Comparison of ENCODE assay signal across 25 cellular contexts in the genomic region with DNA sequence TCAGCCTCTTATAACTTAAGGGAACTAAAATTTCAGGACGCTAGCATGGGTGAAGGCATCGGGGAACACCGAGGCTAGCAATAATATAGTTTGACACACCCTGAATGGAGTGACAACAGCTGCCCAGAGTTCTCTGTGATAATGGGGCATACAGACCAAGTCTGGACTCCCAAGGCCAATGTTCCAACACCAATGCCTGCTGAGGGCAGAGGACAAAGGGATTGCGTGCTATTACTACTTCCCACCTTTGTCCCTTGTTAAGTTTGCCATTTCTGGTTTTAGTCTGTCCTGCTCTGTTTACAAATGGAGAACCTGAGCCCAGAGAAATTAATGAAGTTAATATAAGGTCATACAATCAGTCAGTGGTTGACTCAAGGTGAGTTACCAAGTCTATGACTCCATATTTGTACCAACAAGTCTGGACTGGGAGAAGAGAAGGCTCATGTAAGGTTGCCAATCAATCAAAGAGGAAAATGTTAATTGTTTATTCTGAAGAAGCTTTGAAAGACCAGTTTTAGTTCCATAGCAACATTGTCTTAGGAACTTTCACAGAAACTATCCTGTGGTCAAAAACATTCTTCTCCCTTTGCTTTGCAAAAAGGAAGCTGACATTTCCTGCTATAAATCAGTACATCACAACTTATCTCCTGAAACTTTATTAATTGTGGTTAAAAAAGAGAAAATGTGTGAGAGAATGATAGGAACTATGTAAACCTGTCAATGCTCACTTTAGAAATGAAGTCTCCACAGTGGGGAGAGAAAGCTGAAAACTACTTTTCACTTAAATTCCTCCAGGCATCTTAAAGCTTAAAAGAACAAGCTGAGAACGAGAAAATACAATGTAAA.
DNase-seq lines count a peak whose midpoint lies in the region; ATAC-seq and TF ChIP-seq lines count a peak whose summit lies in the region.
"Had no signal": no experiment of that assay in that cellular context is flagged by ENCODE, and none has a peak within 500 bp of the region (broad histone marks: within the 10 kb centered on the region; RNA-seq: fewer than 3 reads in every experiment).

No MANE protein-coding gene starts in this region.

- peaks cover 36% of the 10 kb centered on the region for H3K36me3 Mint-ChIP-seq in dendritic cell treated with granulocyte-macrophage colony-stimulating factor and Interleukin-4, amounts not matched to agents 40 ng/mL and 50 ng/mL, for 4 days (ENCODE audit: low read depth)
- peaks cover 33% of the 10 kb centered on the region for H3K36me3 Mint-ChIP-seq in stimulated activated memory B cell treated with anti-CD40 and anti-IgM and Interleukin-4, amounts not matched to agents 10 μg/mL and 1 μg/mL and 100 μg/mL, for 72 hours

- WGBS in mammary epithelial cell (ENCODE audit: low coverage, missing lambda C conversion rate), result 91% methylated on average over 5 of the region's 5 CpGs

- no peak for TF ChIP-seq CTCF in mammary epithelial cell (conservative IDR thresholded peaks at IDR 0.05 in 1 of 2, IDR thresholded peaks at IDR 0.05 in 1 of 2; ENCODE audit: extremely low read depth in 1 of 2, insufficient read depth in 1 of 2, low read depth in 1 of 2, low read length in 2 of 2)
- TF ChIP-seq CTCF in breast epithelium (IDR thresholded peaks at IDR 0.05), result no peak
- no peak for TF ChIP-seq CTCF in LNCaP clone FGC (IDR thresholded peaks at IDR 0.05; ENCODE audit: control insufficient read depth, extremely low read depth, insufficient read depth)

- H3K4me2 ChIP-seq in mammary epithelial cell (ENCODE audit: insufficient read depth, low read depth, low read length), result no peak overlapping the region

- H3K9me3 ChIP-seq in mammary epithelial cell (replicated peaks; ENCODE audit: insufficient read depth, low read length), result no peaks in the 10 kb centered on the region
- no peaks in the 10 kb centered on the region for H3K9me3 ChIP-seq in breast epithelium
- H3K9me3 ChIP-seq: gastroesophageal sphincter, psoas muscle, vagina had no signal

- H3K4me3 ChIP-seq in mammary epithelial cell (replicated peaks in 1 of 3; ENCODE audit: insufficient read depth in 1 of 3, low read depth in 2 of 3, low read length in 3 of 3), result no peak overlapping the region
- no peak overlapping the region for H3K4me3 ChIP-seq in breast epithelium
- H3K4me3 ChIP-seq in LNCaP clone FGC (ENCODE audit: low read depth, low read length), result no peak overlapping the region
- H3K4me3 ChIP-seq: gastroesophageal sphincter, psoas muscle, vagina had no signal

- ATAC-seq in stimulated activated memory B cell treated with anti-CD40 and anti-IgM and Interleukin-4, amounts not matched to agents 10 μg/mL and 1 μg/mL and 100 μg/mL, for 72 hours, result no peak
- no peak for ATAC-seq in HG03095 (IDR thresholded peaks at IDR 0.05; ENCODE audit: unreplicated experiment)
- ATAC-seq: gastroesophageal sphincter, psoas muscle had no signal

- H3K27me3 Mint-ChIP-seq in dendritic cell treated with granulocyte-macrophage colony-stimulating factor and Interleukin-4, amounts not matched to agents 40 ng/mL and 50 ng/mL, for 4 days, result no peaks in the 10 kb centered on the region
- no peaks in the 10 kb centered on the region for H3K27me3 Mint-ChIP-seq in stimulated activated memory B cell treated with anti-CD40 and anti-IgM and Interleukin-4, amounts not matched to agents 10 μg/mL and 1 μg/mL and 100 μg/mL, for 72 hours
- H3K27me3 Mint-ChIP-seq: activated CD4-positive, alpha-beta memory T cell treated with anti-CD3 and anti-CD28 coated beads, Interleukin-2, amount 10 ng/mL, durations not matched to agents 7 days and 5 days; activated naive CD8-positive, alpha-beta T cell treated with anti-CD3 and anti-CD28 coated beads, Interleukin-2, amount 10 ng/mL, durations not matched to agents 7 days and 5 days had no signal

- H3K4me1 ChIP-seq in mammary epithelial cell (ENCODE audit: insufficient read depth, low read length) (peaks cover under 1% of the 10 kb centered on the region), breast epithelium (no peaks in the 10 kb centered on the region)

- H3K9ac ChIP-seq in mammary epithelial cell (ENCODE audit: insufficient read depth, low read length), result no peak overlapping the region

- H3K27me3 ChIP-seq in mammary epithelial cell (ENCODE audit: insufficient read depth, low read length) (no peaks in the 10 kb centered on the region), breast epithelium (no peaks in the 10 kb centered on the region)
- H3K27me3 ChIP-seq: brain microvascular endothelial cell, gastroesophageal sphincter, vagina had no signal

- H3K79me2 ChIP-seq in mammary epithelial cell (ENCODE audit: insufficient read depth, low read length), result peaks cover 44% of the 10 kb centered on the region

- H2AFZ ChIP-seq in mammary epithelial cell (ENCODE audit: low read depth, low read length), result no peak overlapping the region

- no peaks in the 10 kb centered on the region for H3K9me3 Mint-ChIP-seq in dendritic cell treated with granulocyte-macrophage colony-stimulating factor and Interleukin-4, amounts not matched to agents 40 ng/mL and 50 ng/mL, for 4 days
- H3K9me3 Mint-ChIP-seq in stimulated activated memory B cell treated with anti-CD40 and anti-IgM and Interleukin-4, amounts not matched to agents 10 μg/mL and 1 μg/mL and 100 μg/mL, for 72 hours, result no peaks in the 10 kb centered on the region
- H3K9me3 Mint-ChIP-seq: activated CD4-positive, alpha-beta memory T cell treated with anti-CD3 and anti-CD28 coated beads, Interleukin-2, amount 10 ng/mL, durations not matched to agents 7 days and 5 days; activated naive CD8-positive, alpha-beta T cell treated with anti-CD3 and anti-CD28 coated beads, Interleukin-2, amount 10 ng/mL, durations not matched to agents 7 days and 5 days; neural crest cell had no signal

- CTCF ChIA-PET in mammary epithelial cell (lab: Charles Lee; ENCODE audit: low non-redundant PET), result no interaction called here

- no peaks in the 10 kb centered on the region for H4K20me1 ChIP-seq in mammary epithelial cell (ENCODE audit: insufficient read depth, low read length)

- intact Hi-C loops in mammary epithelial cell (cut with micrococcal nuclease) (loop anchor here (10.0 kb wide), 1 partner anchor 203 kb away; no protein-coding TSS in a partner anchor), breast epithelium (cut with DNase I; ENCODE audit: low total_unique reads) (no loop called here)
- intact Hi-C loops in dendritic cell treated with granulocyte-macrophage colony-stimulating factor and Interleukin-4, amounts not matched to agents 40 ng/mL and 50 ng/mL, for 4 days (cut with micrococcal nuclease), result loop anchor here (2.0 kb wide), 1 partner anchor 205 kb away; no protein-coding TSS in a partner anchor

- H3K4me1 Mint-ChIP-seq in dendritic cell treated with granulocyte-macrophage colony-stimulating factor and Interleukin-4, amounts not matched to agents 40 ng/mL and 50 ng/mL, for 4 days (ENCODE audit: low read depth), result peaks cover 28% of the 10 kb centered on the region
- peaks cover 67% of the 10 kb centered on the region for H3K4me1 Mint-ChIP-seq in stimulated activated memory B cell treated with anti-CD40 and anti-IgM and Interleukin-4, amounts not matched to agents 10 μg/mL and 1 μg/mL and 100 μg/mL, for 72 hours

- H3K27ac Mint-ChIP-seq in dendritic cell treated with granulocyte-macrophage colony-stimulating factor and Interleukin-4, amounts not matched to agents 40 ng/mL and 50 ng/mL, for 4 days, result peak overlapping the region; percentile 32
- H3K27ac Mint-ChIP-seq in stimulated activated memory B cell treated with anti-CD40 and anti-IgM and Interleukin-4, amounts not matched to agents 10 μg/mL and 1 μg/mL and 100 μg/mL, for 72 hours, result peak overlapping the region; percentile 44
- H3K27ac Mint-ChIP-seq: activated CD4-positive, alpha-beta memory T cell treated with anti-CD3 and anti-CD28 coated beads, Interleukin-2, amount 10 ng/mL, durations not matched to agents 7 days and 5 days; activated naive CD8-positive, alpha-beta T cell treated with anti-CD3 and anti-CD28 coated beads, Interleukin-2, amount 10 ng/mL, durations not matched to agents 7 days and 5 days had no signal

- TSS peak; percentile 9 for BruUV-seq in mammary epithelial cell (replicated peaks; lab: Mats Ljungman, UMichigan)

- in situ Hi-C loops in mammary epithelial cell (cut with MboI; ENCODE audit: low sequenced_read_pairs in 2 of 2), result no loop called here

- H3K27ac ChIP-seq in mammary epithelial cell (ENCODE audit: insufficient read depth, low read depth, low read length) (no peak overlapping the region), breast epithelium (no peak overlapping the region)
- H3K27ac ChIP-seq: brain microvascular endothelial cell, gastroesophageal sphincter, psoas muscle, vagina, VCaP had no signal

- dilution Hi-C loops in mammary epithelial cell (cut with HindIII; ENCODE audit: low sequenced_read_pairs), result loop anchor here (25.0 kb wide), 1 partner anchor 180 kb away; no protein-coding TSS in a partner anchor

- H3K36me3 ChIP-seq in mammary epithelial cell (ENCODE audit: insufficient read depth, low read length) (peaks cover 10% of the 10 kb centered on the region), breast epithelium (no peaks in the 10 kb centered on the region)

- no peak overlapping the region for H3K4me3 Mint-ChIP-seq in dendritic cell treated with granulocyte-macrophage colony-stimulating factor and Interleukin-4, amounts not matched to agents 40 ng/mL and 50 ng/mL, for 4 days
- no peak overlapping the region for H3K4me3 Mint-ChIP-seq in stimulated activated memory B cell treated with anti-CD40 and anti-IgM and Interleukin-4, amounts not matched to agents 10 μg/mL and 1 μg/mL and 100 μg/mL, for 72 hours
- H3K4me3 Mint-ChIP-seq: activated CD4-positive, alpha-beta memory T cell treated with anti-CD3 and anti-CD28 coated beads, Interleukin-2, amount 10 ng/mL, durations not matched to agents 7 days and 5 days; activated naive CD8-positive, alpha-beta T cell treated with anti-CD3 and anti-CD28 coated beads, Interleukin-2, amount 10 ng/mL, durations not matched to agents 7 days and 5 days; neural crest cell had no signal

- no peak for TF ChIP-seq POLR2A in breast epithelium (IDR thresholded peaks at IDR 0.05)

- peak; percentile 55 for DNase-seq in mammary epithelial cell
- DNase-seq in breast epithelium (ENCODE audit: low spot score in 2 of 2), result no peak
- peak; percentile 28 for DNase-seq in LNCaP clone FGC (ENCODE audit: low read depth)
- DNase-seq in NCI-H345 (lab: John Stamatoyannopoulos, UW), result no peak
- no peak for DNase-seq in anterior cingulate cortex (lab: John Stamatoyannopoulos, UW)
- DNase-seq: activated CD4-positive, alpha-beta memory T cell treated with anti-CD3 and anti-CD28 coated beads, Interleukin-2, amount 10 ng/mL, durations not matched to agents 7 days and 5 days; activated naive CD8-positive, alpha-beta T cell treated with anti-CD3 and anti-CD28 coated beads, Interleukin-2, amount 10 ng/mL, durations not matched to agents 7 days and 5 days; brain microvascular endothelial cell; dermis blood vessel endothelial cell; DMS79 treated with DMSO at 0.1 percent for 48 hours; erythroblast; Kasumi-1; midbrain; NCI-H526; psoas muscle; Right ventricle myocardium superior; stimulated activated CD4-positive, alpha-beta T cell treated with anti-CD3 and anti-CD28 coated beads, Interleukin-4, amount 100 ng/mL, for 4 hours; T-helper 1 cell had no signal

Comparison
In these comparisons a context has a peak if more than half of its experiments do, and no peak if none do; other contexts are left out.
1. DNase-seq: peak in mammary epithelial cell (single experiment) and LNCaP clone FGC (single experiment); none in breast epithelium (0 of 2), NCI-H345 (single experiment) and anterior cingulate cortex (0 of 58).